In the genomic region with DNA sequence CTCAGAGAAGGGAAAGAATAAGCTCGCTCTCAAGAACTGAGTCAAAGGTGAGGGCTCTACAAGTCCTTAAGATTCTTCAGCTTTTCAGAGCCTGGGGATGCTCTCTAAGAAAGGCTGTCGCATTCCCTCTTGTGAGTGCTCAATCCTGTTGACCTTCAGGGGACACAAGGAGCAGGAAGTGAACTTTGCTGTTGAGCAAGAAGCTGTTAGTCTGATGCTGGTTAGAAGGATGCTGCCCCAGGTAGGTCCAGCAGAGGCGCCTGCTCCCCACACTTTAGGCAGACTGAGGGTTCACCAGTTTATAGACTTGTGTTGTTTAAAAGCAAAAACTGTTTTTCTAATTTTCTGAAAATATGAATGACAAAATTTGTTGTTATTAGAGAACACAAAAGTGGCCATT, we compare ENCODE assay signal across 25 cellular contexts.
"Had no signal": no experiment of that assay in that cellular context is flagged by ENCODE, and none has a peak within 500 bp of the region (broad histone marks: within the 10 kb centered on the region; RNA-seq: fewer than 3 reads in every experiment).

No MANE protein-coding gene starts in this region.

- H3K9me3 Mint-ChIP-seq: activated CD4-positive, alpha-beta memory T cell treated with anti-CD3 and anti-CD28 coated beads, Interleukin-2, amount 10 ng/mL, durations not matched to agents 7 days and 5 days; brain had no signal

- FAIRE-seq: astrocyte had no signal

- H3K4me3 ChIP-seq: PC-9 had no signal

- H3K4me3 Mint-ChIP-seq: activated CD4-positive, alpha-beta memory T cell treated with anti-CD3 and anti-CD28 coated beads, Interleukin-2, amount 10 ng/mL, durations not matched to agents 7 days and 5 days; activated CD4-positive, alpha-beta T cell treated with anti-CD3 and anti-CD28 coated beads for 36 hours; activated naive CD4-positive, alpha-beta T cell treated with anti-CD3 and anti-CD28 coated beads for 36 hours; activated naive CD8-positive, alpha-beta T cell; activated T-helper 17 cell treated with anti-CD3 and anti-CD28 coated beads, Interleukin-2, amount 50 U/mL, for 72 hours; brain; T-cell had no signal

- H3K36me3 Mint-ChIP-seq: activated naive CD8-positive, alpha-beta T cell; brain; T-cell had no signal

- H3K4me1 Mint-ChIP-seq: activated CD4-positive, alpha-beta memory T cell treated with anti-CD3 and anti-CD28 coated beads, Interleukin-2, amount 10 ng/mL, durations not matched to agents 7 days and 5 days; activated CD4-positive, alpha-beta T cell treated with anti-CD3 and anti-CD28 coated beads for 36 hours; activated T-helper 17 cell treated with anti-CD3 and anti-CD28 coated beads, Interleukin-2, amount 50 U/mL, for 72 hours; brain; T-cell had no signal

- DNase-seq: activated CD4-positive, alpha-beta memory T cell treated with anti-CD3 and anti-CD28 coated beads, Interleukin-2, amount 10 ng/mL, durations not matched to agents 7 days and 5 days; activated CD4-positive, alpha-beta T cell treated with anti-CD3 and anti-CD28 coated beads for 36 hours; activated CD4-positive, alpha-beta T cell treated with anti-CD3 and anti-CD28 coated beads, Interleukin-2, amount 50 U/mL, for 1 hour; activated gamma-delta T cell; activated naive CD4-positive, alpha-beta T cell treated with anti-CD3 and anti-CD28 coated beads for 36 hours; activated T-cell treated with anti-CD3 and anti-CD28 coated beads for 4 hours; activated T-cell treated with anti-CD3 and anti-CD28 coated beads, Interleukin-2, amount 50 U/mL, for 48 hours; amygdala; KG1; NCI-H1048; NCI-H1417; NCI-H1930; NCI-H2171; NCI-H226; NCI-H526; PC-9; SIG-M5; T-cell; T-helper 2 cell; T1000 had no signal

- H3K27me3 Mint-ChIP-seq: activated CD4-positive, alpha-beta memory T cell treated with anti-CD3 and anti-CD28 coated beads, Interleukin-2, amount 10 ng/mL, durations not matched to agents 7 days and 5 days; activated CD4-positive, alpha-beta T cell treated with anti-CD3 and anti-CD28 coated beads for 36 hours; activated naive CD8-positive, alpha-beta T cell; activated T-helper 17 cell treated with anti-CD3 and anti-CD28 coated beads, Interleukin-2, amount 50 U/mL, for 72 hours; T-cell had no signal

- H3K27ac Mint-ChIP-seq: activated CD4-positive, alpha-beta memory T cell treated with anti-CD3 and anti-CD28 coated beads, Interleukin-2, amount 10 ng/mL, durations not matched to agents 7 days and 5 days; activated CD4-positive, alpha-beta T cell treated with anti-CD3 and anti-CD28 coated beads for 36 hours; activated naive CD4-positive, alpha-beta T cell treated with anti-CD3 and anti-CD28 coated beads for 36 hours; activated naive CD8-positive, alpha-beta T cell; activated T-helper 17 cell treated with anti-CD3 and anti-CD28 coated beads, Interleukin-2, amount 50 U/mL, for 72 hours; brain; T-cell had no signal

- H3K27ac ChIP-seq: PC-9, VCaP had no signal

- ATAC-seq: activated CD4-positive, alpha-beta T cell treated with anti-CD3 and anti-CD28 coated beads for 36 hours; activated T-helper 17 cell treated with anti-CD3 and anti-CD28 coated beads, Interleukin-2, amount 50 U/mL, for 72 hours; T-cell had no signal
